Comparison of ENCODE assay signal across 1 cellular context in the genomic region with DNA sequence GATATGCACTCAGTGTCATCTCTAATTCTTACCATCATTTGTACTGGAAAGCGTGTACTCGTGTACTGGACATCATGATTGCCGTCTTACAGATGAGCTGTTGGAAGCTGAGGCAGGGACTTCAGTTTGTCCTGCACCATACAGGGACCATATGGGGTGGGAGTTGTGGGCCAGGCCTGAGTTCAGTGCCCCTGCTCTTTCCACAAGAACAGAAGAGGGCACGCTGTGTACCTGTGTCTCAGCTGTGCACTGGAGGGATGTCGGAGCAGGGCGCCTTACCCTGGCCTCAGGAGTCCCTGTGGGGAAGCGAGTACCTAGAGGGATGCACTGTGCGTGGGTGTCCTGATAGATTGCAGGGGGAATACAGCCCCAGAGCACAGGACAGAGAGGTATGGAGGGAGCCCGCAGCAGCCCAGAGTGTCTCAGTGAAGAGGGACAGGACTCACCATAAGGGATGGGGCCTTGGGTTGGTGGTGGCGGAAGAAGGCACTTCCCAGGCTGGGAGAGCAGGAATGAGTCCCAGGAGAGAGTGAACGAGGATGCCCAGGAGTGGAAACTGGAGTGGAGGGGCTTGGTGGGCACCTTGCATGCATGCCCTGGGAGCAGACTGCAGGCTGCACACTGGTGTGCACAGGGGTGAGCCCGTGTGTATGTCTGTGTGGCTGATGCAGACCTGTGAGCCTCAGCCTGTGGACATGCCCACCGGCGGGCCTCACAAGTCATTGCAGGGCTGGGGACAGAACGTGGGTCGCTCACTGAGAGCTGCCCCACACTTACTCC.
TF ChIP-seq lines count a peak whose summit lies in the region.

No MANE protein-coding gene starts in this region.

TF ChIP-seq in GM23338, 12 proteins besides CTCF, POLR2A, EP300 and RAD21 (continued from another document):
- TF ChIP-seq ZNF462 (CRISPR knock-in tag; IDR thresholded peaks at IDR 0.05) (no peak), EZH2 (IDR thresholded peaks at IDR 0.05; ENCODE audit: low read depth, unreplicated experiment) (no peak), POLR2AphosphoS5 (IDR thresholded peaks at IDR 0.05; ENCODE audit: low read depth) (no peak), NANOG (IDR thresholded peaks at IDR 0.05; ENCODE audit: borderline replicate concordance) (no peak), ETS1 (IDR thresholded peaks at IDR 0.05) (no peak), REST (IDR thresholded peaks at IDR 0.05; ENCODE audit: unreplicated experiment) (no peak), JUNB (IDR thresholded peaks at IDR 0.05; ENCODE audit: unreplicated experiment) (no peak)
